In genomic region chr1:37474051-37474696, GRCh38 we compare ENCODE assay signal across 8 cellular contexts. TPM values are rescaled to one million over a fixed set of nuclear protein-coding genes. Genes with fewer than 3 reads are reported as not detected.
DNase-seq lines count a peak whose midpoint lies in the region; ATAC-seq and TF ChIP-seq lines count a peak whose summit lies in the region.

TSS of gene ZC3H12A (plus strand) at chr1:37474580. CDS start at chr1:37475497, 917 bp downstream.

- ATAC-seq in CD8-positive, alpha-beta T cell: peak; percentile 57
- ATAC-seq in GM19463 (IDR thresholded peaks at IDR 0.05; ENCODE audit: unreplicated experiment): peak; percentile 58

- no peaks in the 10 kb centered on the region for H3K27me3 ChIP-seq in CD8-positive, alpha-beta T cell (ENCODE audit: insufficient read depth, low read length)
- H3K27me3 ChIP-seq in HUES48 (ENCODE audit: control insufficient read depth, insufficient read depth, low read length): peaks cover 22% of the 10 kb centered on the region

- POLR2A ChIA-PET in CD8-positive, alpha-beta T cell (lab: Charles Lee): interaction anchor here (0.5 to 5.5 kb wide), 6 partner anchors 11 to 45 kb away, joined by 3 to 66 read pairs (median 6); partner anchors contain the start of gene MEAF6

- H3K36me3 ChIP-seq in CD8-positive, alpha-beta T cell (ENCODE audit: insufficient read depth, low read length): no peaks in the 10 kb centered on the region
- peaks cover 14% of the 10 kb centered on the region for H3K36me3 ChIP-seq in HUES48 (ENCODE audit: control insufficient read depth, insufficient read depth, low read length)

- H3K4me1 Mint-ChIP-seq in CD8-positive, alpha-beta T cell (ENCODE audit: low read depth): peaks cover 59% of the 10 kb centered on the region

- H3K4me3 Mint-ChIP-seq in CD8-positive, alpha-beta T cell: peak within 1 kb of the TSS; percentile 95

- H3K4me3 ChIP-seq in CD8-positive, alpha-beta T cell (ENCODE audit: low read depth, low read length): peak within 1 kb of the TSS; percentile 95
- H3K4me3 ChIP-seq in HUES48 (ENCODE audit: low read depth, low read length): peak within 1 kb of the TSS; percentile 72
- H3K4me3 ChIP-seq in epithelial cell of proximal tubule (ENCODE audit: low read depth, low read length): peak within 1 kb of the TSS; percentile 76

- CTCF ChIA-PET in CD8-positive, alpha-beta T cell (lab: Charles Lee): interaction anchor here (1.5 to 10.9 kb wide), 5 partner anchors 13 to 41 kb away, joined by 5 to 187 read pairs (median 6); partner anchors contain the start of gene MEAF6

- DNase-seq in CD8-positive, alpha-beta T cell: peak; percentile 86 to 96 (median 92)
- DNase-seq in OCI-M1 (lab: John Stamatoyannopoulos, UW) (peak; percentile 94), activated T-cell treated with anti-CD3 and anti-CD28 coated beads for 4 hours (peak; percentile 93), epithelial cell of proximal tubule (ENCODE audit: low read depth) (no peak), mucosa of gallbladder (ENCODE audit: low spot score) (peak; percentile 94)
- peak; percentile 74 to 88 for DNase-seq in stimulated activated CD8-positive, alpha-beta memory T cell treated with anti-CD3 and anti-CD28 coated beads, Interleukin-4, amount 100 ng/mL, for 4 hours (ENCODE audit: low read depth in 2 of 2, low spot score in 1 of 2)

- no peak for TF ChIP-seq CTCF in CD8-positive, alpha-beta T cell (IDR thresholded peaks at IDR 0.05)
- TF ChIP-seq CTCF in epithelial cell of proximal tubule (conservative IDR thresholded peaks at IDR 0.05; ENCODE audit: low read depth, low read length): peak; percentile 4

- peak within 1 kb of the TSS; percentile 99 for H3K27ac Mint-ChIP-seq in CD8-positive, alpha-beta T cell

- peaks cover 43% of the 10 kb centered on the region for H3K4me1 ChIP-seq in CD8-positive, alpha-beta T cell (ENCODE audit: insufficient read depth, low read length)
- peaks cover 53% of the 10 kb centered on the region for H3K4me1 ChIP-seq in HUES48 (ENCODE audit: control insufficient read depth, insufficient read depth, low read length)

- H3K9ac ChIP-seq in HUES48 (ENCODE audit: low read depth, low read length): peak within 1 kb of the TSS; percentile 44

- H3K27ac ChIP-seq in CD8-positive, alpha-beta T cell (ENCODE audit: low read depth, low read length): peak within 1 kb of the TSS; percentile 95
- peak within 1 kb of the TSS; percentile 21 for H3K27ac ChIP-seq in HUES48 (ENCODE audit: low read depth, low read length)

- H3K27me3 Mint-ChIP-seq in CD8-positive, alpha-beta T cell (ENCODE audit: low read depth): no peaks in the 10 kb centered on the region

- intact Hi-C loops in CD8-positive, alpha-beta T cell (cut with DNase I, micrococcal nuclease): loop anchor here (1.0 to 10.0 kb wide), 12 partner anchors 40 to 1503 kb away; partner anchors contain the start of genes MEAF6 (in 2 of the 2), SNIP1 (in 2 of the 2), C1orf122 (in 1 of the 2) and CDCA8 (in 1 of the 2)

- no peaks in the 10 kb centered on the region for H3K9me3 ChIP-seq in CD8-positive, alpha-beta T cell (ENCODE audit: low read length)
- H3K9me3 ChIP-seq in HUES48 (ENCODE audit: control insufficient read depth, insufficient read depth, low read length): no peaks in the 10 kb centered on the region

- no peaks in the 10 kb centered on the region for H3K9me3 Mint-ChIP-seq in CD8-positive, alpha-beta T cell

- peaks cover 42% of the 10 kb centered on the region for H3K36me3 Mint-ChIP-seq in CD8-positive, alpha-beta T cell

RNA-seq across cellular contexts. Expression of gene ZC3H12A, which starts in this region (rescaled TPM):
- 100 to 1,000 TPM; 202 to 205 TPM for total RNA-seq in CD8-positive, alpha-beta T cell
- total RNA-seq in epithelial cell of proximal tubule (16.0 and 16.7 TPM in 2 replicates), mucosa of gallbladder (17.6 TPM)

Comparison
In these comparisons a context has a peak if more than half of its experiments do, and no peak if none do; other contexts are left out.
1. RNA of gene ZC3H12A (total RNA-seq): 202 to 205 TPM in CD8-positive, alpha-beta T cell; 17.6 TPM in mucosa of gallbladder (single experiment) and 16.0 to 16.7 TPM in epithelial cell of proximal tubule; every median in the first group is over 10 times any median in the second.
2. Peak in every context shown above with its lines, with median percentiles within 50 percentile points of each other: H3K4me3 ChIP-seq.